ENCODE assay signal across 12 cellular contexts in the genomic region with DNA sequence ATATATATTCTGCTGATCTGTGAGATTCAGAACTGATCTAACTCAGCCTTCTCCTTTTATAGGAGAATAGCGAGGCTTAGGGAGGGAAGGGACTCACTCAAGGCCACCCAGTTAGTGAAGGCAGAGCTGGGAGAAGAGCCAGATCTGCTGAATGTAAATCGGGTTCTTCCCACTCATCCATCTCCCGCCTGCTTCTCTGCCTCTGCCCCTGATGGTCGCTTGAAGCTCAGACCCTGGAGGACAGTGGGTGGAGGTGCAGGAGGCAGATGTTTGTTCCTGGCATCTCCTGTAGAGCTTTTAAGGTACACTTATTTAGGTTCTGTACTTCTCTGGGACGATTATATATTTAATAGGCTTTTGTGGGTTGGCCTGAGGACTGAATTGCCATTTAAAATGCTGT. TPM values are rescaled to one million over a fixed set of nuclear protein-coding genes. Genes with fewer than 3 reads are reported as not detected.
DNase-seq lines count a peak whose midpoint lies in the region; ATAC-seq, FAIRE-seq and TF ChIP-seq lines count a peak whose summit lies in the region.
"Had no signal": no experiment of that assay in that cellular context is flagged by ENCODE, and none has a peak within 500 bp of the region (broad histone marks: within the 10 kb centered on the region; RNA-seq: fewer than 3 reads in every experiment).

No MANE protein-coding gene starts in this region.

- H3K23ac ChIP-seq in H1 (ENCODE audit: insufficient read length): no peak overlapping the region

- H3K9me3 ChIP-seq in H1 (ENCODE audit: insufficient read depth in 2 of 2, low read depth in 1 of 2, low read length in 1 of 2) (no peaks in the 10 kb centered on the region), tibial nerve (no peaks in the 10 kb centered on the region)
- H3K9me3 ChIP-seq: body of pancreas, thyroid gland had no signal

- peaks cover 15 to 23% of the 10 kb centered on the region in 2 experiments for H4K20me1 ChIP-seq in H1 (replicated peaks in 1 of 2; ENCODE audit: control insufficient read depth in 1 of 2, insufficient read depth in 2 of 2, low read length in 2 of 2)

- peaks cover 24% of the 10 kb centered on the region for H3K79me1 ChIP-seq in H1 (ENCODE audit: low read depth, low read length)

- no peak overlapping the region for H2AK5ac ChIP-seq in H1 (ENCODE audit: low read depth, low read length)

- H4K8ac ChIP-seq in H1 (ENCODE audit: extremely low read depth, insufficient read depth, low read length): no peak overlapping the region

- H2BK20ac ChIP-seq in H1 (ENCODE audit: low read length): no peak overlapping the region

- peaks cover 19 to 83% of the 10 kb centered on the region in 2 experiments for H3K79me2 ChIP-seq in H1 (ENCODE audit: control insufficient read depth in 1 of 2, insufficient read depth in 2 of 2, low read length in 2 of 2)

- H3K4me1 ChIP-seq in H1 (replicated peaks in 1 of 4; ENCODE audit: control insufficient read depth in 3 of 4, insufficient read depth in 4 of 4, low read length in 3 of 4) (peaks cover 7 to 17% (median 13%) of the 10 kb centered on the region in 4 experiments), rectal smooth muscle tissue (ENCODE audit: control insufficient read depth, insufficient read depth, low read length) (peaks cover 14% of the 10 kb centered on the region), tibial nerve (peaks cover 0 to 51% (median 6%) of the 10 kb centered on the region in 4 donors)

- TF ChIP-seq CTCF in H1 (IDR thresholded peaks at IDR 0.05; ENCODE audit: control extremely low read depth in 1 of 3, insufficient read depth in 1 of 3, low read depth in 1 of 3, low read length in 3 of 3) (peak; percentile 38 to 60 (median 48)), tibial nerve (IDR thresholded peaks at IDR 0.05) (no peak)

- H3K4me2 ChIP-seq in H1 (ENCODE audit: insufficient read depth in 1 of 2, low read depth in 2 of 2, low read length in 2 of 2): no peak overlapping the region

- CTCF ChIA-PET in H1 (lab: Charles Lee; ENCODE audit: partially characterized antibody): interaction anchor here (0.6 to 2.8 kb wide), 20 partner anchors 11 to 316 kb away, joined by 3 to 17 read pairs (median 4); partner anchors contain the start of gene SEMA5B

- H4K5ac ChIP-seq in H1 (ENCODE audit: insufficient read length, low read depth, low read length): no peak overlapping the region

- FAIRE-seq in H1 (lab: Jason Lieb, UNC): no peak

- H3K27me3 ChIP-seq in H1 (replicated peaks in 1 of 4; ENCODE audit: control insufficient read depth in 3 of 4, extremely low read depth in 1 of 4, insufficient read depth in 3 of 4, low read length in 3 of 4) (peaks cover 0 to 6% (median 5%) of the 10 kb centered on the region in 4 experiments; a peak in 5 of 7 replicates), rectal smooth muscle tissue (ENCODE audit: control insufficient read depth, insufficient read depth, low read length) (no peaks in the 10 kb centered on the region), tibial nerve (no peaks in the 10 kb centered on the region)
- H3K27me3 ChIP-seq: body of pancreas, thyroid gland had no signal

- H2AFZ ChIP-seq in H1 (ENCODE audit: low read length): no peak overlapping the region

- POLR2A ChIA-PET in H1 (lab: Charles Lee; ENCODE audit: partially characterized antibody): interaction anchor here (0.7 to 1.6 kb wide), 4 partner anchors 10 to 74 kb away, joined by 3 to 5 read pairs (median 4); no protein-coding TSS in a partner anchor

- TF ChIP-seq EP300 in H1 (IDR thresholded peaks at IDR 0.05; ENCODE audit: borderline replicate concordance in 1 of 2, low read depth in 2 of 2, low read length in 2 of 2): no peak
- TF ChIP-seq EP300 in tibial nerve (IDR thresholded peaks at IDR 0.05): no peak

- H3K36me3 ChIP-seq in H1 (ENCODE audit: control insufficient read depth in 2 of 4, insufficient read depth in 4 of 4, low read length in 3 of 4) (no peaks in the 10 kb centered on the region), rectal smooth muscle tissue (ENCODE audit: control insufficient read depth, insufficient read depth, low read length) (no peaks in the 10 kb centered on the region), tibial nerve (no peaks in the 10 kb centered on the region)
- H3K36me3 ChIP-seq: thyroid gland had no signal

- H2BK12ac ChIP-seq in H1 (ENCODE audit: low read depth, low read length): no peak overlapping the region

- TF ChIP-seq RAD21 in H1 (IDR thresholded peaks at IDR 0.05 in 1 of 2, conservative IDR thresholded peaks at IDR 0.05 in 1 of 2; ENCODE audit: low read depth in 2 of 2, low read length in 2 of 2): peak; percentile 27 to 52; a peak in 3 of 4 replicates

- ATAC-seq in HG03025 (IDR thresholded peaks at IDR 0.05; ENCODE audit: low FRiP score, unreplicated experiment): no peak
- ATAC-seq: activated CD8-positive, alpha-beta T cell treated with anti-CD3 and anti-CD28 coated beads for 36 hours; body of pancreas had no signal

- H3K27ac ChIP-seq in H1 (ENCODE audit: low read depth, low read length) (no peak overlapping the region), rectal smooth muscle tissue (ENCODE audit: low read depth, low read length) (peak overlapping the region; percentile 1), tibial nerve (peak overlapping the region in 2 of 4 donors; percentile 30 to 39)
- H3K27ac ChIP-seq: 22Rv1, thyroid gland had no signal

- H3K4me3 ChIP-seq in H1 (ENCODE audit: extremely low read depth in 1 of 4, insufficient read depth in 2 of 4, low read depth in 3 of 4, low read length in 4 of 4): no peak overlapping the region
- no peak overlapping the region for H3K4me3 ChIP-seq in rectal smooth muscle tissue (ENCODE audit: low read length)
- H3K4me3 ChIP-seq in tibial nerve: no peak overlapping the region
- H3K4me3 ChIP-seq: body of pancreas, thyroid gland had no signal

- H3K4ac ChIP-seq in H1 (replicated peaks; ENCODE audit: insufficient read length, low read depth, low read length): no peak overlapping the region

- DNase-seq in DMS53 (lab: John Stamatoyannopoulos, UW): peak; percentile 15
- DNase-seq in DMS53 treated with DMSO at 0.1 percent for 48 hours (lab: John Stamatoyannopoulos, UW; ENCODE audit: unreplicated experiment): no peak
- peak; percentile 59 for DNase-seq in NCI-H1694 (lab: John Stamatoyannopoulos, UW)
- DNase-seq in H1 (ENCODE audit: low read depth in 1 of 2, low spot score in 2 of 2): no peak
- DNase-seq in effector CD8-positive, alpha-beta T cell (lab: John Stamatoyannopoulos, UW): no peak
- no peak for DNase-seq in tibial nerve (ENCODE audit: low spot score in 2 of 2)
- DNase-seq: activated CD8-positive, alpha-beta T cell treated with anti-CD3 and anti-CD28 coated beads for 36 hours; body of pancreas; thyroid gland had no signal

- no peak overlapping the region for H3K14ac ChIP-seq in H1 (ENCODE audit: insufficient read length)

- H3K23me2 ChIP-seq in H1 (ENCODE audit: low read depth, low read length): peaks cover 20% of the 10 kb centered on the region

- H3K9ac ChIP-seq in H1 (replicated peaks in 1 of 4; ENCODE audit: extremely low read depth in 1 of 4, low read depth in 3 of 4, low read length in 3 of 4) (no peak overlapping the region), rectal smooth muscle tissue (ENCODE audit: low read length) (no peak overlapping the region)

- TF ChIP-seq POLR2A in H1 (IDR thresholded peaks at IDR 0.05; ENCODE audit: control extremely low read depth in 1 of 2, low read depth in 2 of 2, low read length in 2 of 2) (no peak), tibial nerve (IDR thresholded peaks at IDR 0.05) (no peak)

- no peak overlapping the region for H2BK15ac ChIP-seq in H1 (ENCODE audit: low read length)

- 68% methylated on average over 5 of the region's 5 CpGs; no CpG with 5 or more reads in 1 of the 2 experiments for WGBS in H1 (ENCODE audit: extremely low coverage in 1 of 2, insufficient coverage in 1 of 2, insufficient read length in 1 of 2, insufficient replicate concordance in 2 of 2, low coverage in 1 of 2, low lambda C conversion rate in 2 of 2, missing lambda C conversion rate in 1 of 2), 2 experiments
- 34 to 49% methylated on average over 5 of the region's 5 CpGs for WGBS in tibial nerve, 2 donors

- H2BK5ac ChIP-seq in H1 (ENCODE audit: low read depth, low read length): no peak overlapping the region

- H4K91ac ChIP-seq in H1 (replicated peaks; ENCODE audit: insufficient read length, low read length): no peak overlapping the region

- no peak overlapping the region for H3K18ac ChIP-seq in H1 (ENCODE audit: extremely low read depth, low read length)

- no peak overlapping the region for H2BK120ac ChIP-seq in H1 (replicated peaks; ENCODE audit: low read depth, low read length)

- no peak overlapping the region for H3K56ac ChIP-seq in H1 (replicated peaks; ENCODE audit: insufficient read length, low read depth, low read length)

TF ChIP-seq in H1, 55 proteins besides CTCF, POLR2A, EP300 and RAD21:
- TF ChIP-seq SIN3A (conservative IDR thresholded peaks at IDR 0.05 in 1 of 2, IDR thresholded peaks at IDR 0.05 in 1 of 2; ENCODE audit: low read depth in 1 of 2, low read length in 2 of 2) (0 out of 4 replicates have a peak, but pooled peaks of 1 of the 2 experiments have one; percentile 32), TAF1 (IDR thresholded peaks at IDR 0.05; ENCODE audit: low read depth, low read length) (no peak)

RNA-seq across cellular contexts. Expression of gene PDIA5, which starts 4.3 kb away (rescaled TPM):
- 32.8 and 36.5 TPM in 2 replicates for total RNA-seq in H1 (2021; fragmentation: NEBNext Ultra II Directional; extraction: Animal tissue kit (Norgen Biotek cat#: 25700))
- 18.2 and 18.9 TPM in 2 replicates for polyA plus RNA-seq in H1 (2011; rRNA removed)
- 26.2 TPM for polyA plus RNA-seq in H1 (2011; cell fraction: cytosol; rRNA removed)
- polyA plus RNA-seq in H1 (2011; cell fraction: nucleus; rRNA removed): 24.8 TPM
- 25.3 to 30.2 TPM (median 27.7 TPM) in 4 replicates for polyA plus RNA-seq in H1 (2012, experiment 1 of 2)
- 16.3 TPM for polyA plus RNA-seq in H1 (2012, experiment 2 of 2)
- 50.7 TPM for polyA plus RNA-seq in H1 (2013, experiment 1 of 2)
- 52.2 TPM for polyA plus RNA-seq in H1 (2013, experiment 2 of 2)
- polyA minus RNA-seq in H1 (2011; rRNA and poly(A)+ RNA removed): 11.0 and 13.8 TPM in 2 replicates
- polyA minus RNA-seq in H1 (2011; cell fraction: cytosol; rRNA and poly(A)+ RNA removed): 10.9 TPM
- 11.2 TPM for polyA minus RNA-seq in H1 (2011; cell fraction: nucleus; rRNA and poly(A)+ RNA removed)
- 10 to 100 TPM; 18.3 to 41.0 (median 20.3) TPM for total RNA-seq in tibial nerve

RNA-seq across cellular contexts. Expression of gene SEMA5B, which starts 43.6 kb away (rescaled TPM):
- 19.9 and 22.4 TPM in 2 replicates for total RNA-seq in H1 (2021; fragmentation: NEBNext Ultra II Directional; extraction: Animal tissue kit (Norgen Biotek cat#: 25700))
- polyA plus RNA-seq in H1 (2011; rRNA removed): 13.1 and 18.8 TPM in 2 replicates
- polyA plus RNA-seq in H1 (2011; cell fraction: cytosol; rRNA removed): 14.6 TPM
- polyA plus RNA-seq in H1 (2011; cell fraction: nucleus; rRNA removed): 46.9 TPM
- 35.4 to 44.8 TPM (median 39.3 TPM) in 4 replicates for polyA plus RNA-seq in H1 (2012, experiment 1 of 2)
- 34.1 TPM for polyA plus RNA-seq in H1 (2012, experiment 2 of 2)
- 21.6 TPM for polyA plus RNA-seq in H1 (2013, experiment 1 of 2)
- polyA plus RNA-seq in H1 (2013, experiment 2 of 2): 18.3 TPM
- polyA minus RNA-seq in H1 (2011; rRNA and poly(A)+ RNA removed): 19.3 and 20.2 TPM in 2 replicates
- polyA minus RNA-seq in H1 (2011; cell fraction: cytosol; rRNA and poly(A)+ RNA removed): 13.8 TPM
- 24.5 TPM for polyA minus RNA-seq in H1 (2011; cell fraction: nucleus; rRNA and poly(A)+ RNA removed)
- total RNA-seq in tibial nerve: 10 to 100 TPM in 2 of 4 donors, 1 to 10 TPM in 2; 6.7 to 19.7 (median 13.1) TPM
- total RNA-seq: activated CD8-positive, alpha-beta T cell treated with anti-CD3 and anti-CD28 coated beads for 36 hours had no signal

Comparison
In these comparisons a context has a peak if more than half of its experiments do, and no peak if none do; other contexts are left out.
1. DNase-seq: peak in DMS53 (single experiment) and NCI-H1694 (single experiment); none in DMS53 treated with DMSO at 0.1 percent for 48 hours (single experiment), H1 (0 of 2), effector CD8-positive, alpha-beta T cell (single experiment) and tibial nerve (0 of 2).
2. CTCF ChIP-seq: peak in H1 (3 of 3); none in tibial nerve (0 of 5).